8 cellular contexts compared by ENCODE assay signal in the genomic region with DNA sequence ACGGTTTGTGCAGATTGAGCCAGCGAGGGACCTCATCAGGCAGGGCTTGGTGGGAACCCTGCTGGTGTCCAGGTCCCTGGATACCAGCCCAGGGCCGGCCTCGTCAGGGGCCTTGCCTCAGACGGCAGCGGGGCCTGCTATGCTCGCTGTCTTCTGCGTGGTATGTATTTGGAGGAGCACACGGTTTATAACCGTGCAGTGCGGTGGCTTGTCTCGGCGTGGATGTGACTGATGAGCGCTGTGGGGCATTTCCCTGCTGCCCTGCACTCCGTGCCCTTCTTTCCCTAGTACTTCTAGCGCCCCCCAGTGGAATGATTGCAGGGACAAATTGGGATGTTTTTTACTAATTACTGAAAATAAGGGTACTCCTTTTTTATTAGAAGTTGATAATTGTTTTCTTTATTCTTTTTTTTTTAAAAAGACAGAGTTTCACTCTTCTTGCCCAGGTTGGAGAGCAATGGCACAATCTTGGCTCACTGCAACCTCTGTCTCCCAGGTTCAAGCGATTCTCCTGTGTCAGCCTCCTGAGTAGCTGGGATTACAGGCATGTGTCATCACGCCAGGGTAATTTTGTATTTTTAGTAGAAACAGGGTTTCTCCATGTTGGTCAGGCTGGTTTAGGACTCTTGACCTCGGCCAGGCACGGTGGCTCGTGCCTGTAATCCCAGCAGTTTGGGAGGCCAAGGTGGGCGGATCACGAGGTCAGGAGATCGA. TPM values are rescaled to one million over a fixed set of nuclear protein-coding genes. Genes with fewer than 3 reads are reported as not detected.
DNase-seq lines count a peak whose midpoint lies in the region; ATAC-seq and TF ChIP-seq lines count a peak whose summit lies in the region.

No MANE protein-coding gene starts in this region.

- peaks cover 18% of the 10 kb centered on the region for H3K36me3 Mint-ChIP-seq in neural crest cell (ENCODE audit: low read depth)

- H3K9me3 ChIP-seq in BLaER1 treated with 17β-estradiol and CSF1 and Interleukin-3, amounts not matched to agents 10 nM and 100 nM (replicated peaks in 1 of 11), result no peaks in the 10 kb centered on the region

- no peak overlapping the region for H3K4me3 ChIP-seq in BLaER1 treated with 17β-estradiol and CSF1 and Interleukin-3, amounts not matched to agents 10 nM and 100 nM
- H3K4me3 ChIP-seq in HL-60 (replicated peaks; ENCODE audit: insufficient read depth, low read length), result no peak overlapping the region

- H3K27ac ChIP-seq in BLaER1 treated with 17β-estradiol and CSF1 and Interleukin-3, amounts not matched to agents 10 nM and 100 nM, result no peak overlapping the region
- H3K27ac ChIP-seq in HL-60 (replicated peaks), result no peak overlapping the region

- H3K27ac Mint-ChIP-seq in neural crest cell (ENCODE audit: unreplicated experiment), result no peak overlapping the region

- peaks cover 0 to 49% (median 12%) of the 10 kb centered on the region in 11 experiments; a peak in 11 of 22 replicates for H4K20me1 ChIP-seq in BLaER1 treated with 17β-estradiol and CSF1 and Interleukin-3, amounts not matched to agents 10 nM and 100 nM

- H3K4me1 ChIP-seq in BLaER1 treated with 17β-estradiol and CSF1 and Interleukin-3, amounts not matched to agents 10 nM and 100 nM, result peaks cover 10 to 28% (median 19%) of the 10 kb centered on the region in 10 experiments

- H3K4me2 ChIP-seq in BLaER1 treated with 17β-estradiol and CSF1 and Interleukin-3, amounts not matched to agents 10 nM and 100 nM, result peak overlapping the region; percentile 27 to 58 (median 36); a peak in 14 of 22 replicates

- H3K9ac ChIP-seq in BLaER1 treated with 17β-estradiol and CSF1 and Interleukin-3, amounts not matched to agents 10 nM and 100 nM, result peak overlapping the region in 1 of 11 experiments; percentile 36; a peak in 1 of 22 replicates

- no peaks in the 10 kb centered on the region for H3K27me3 Mint-ChIP-seq in neural crest cell (ENCODE audit: low read depth)

- peak in 1 of 2 experiments; percentile 68 for DNase-seq in HL-60 (ENCODE audit: low read depth in 1 of 2, low spot score in 1 of 2)
- peak; percentile 40 for DNase-seq in UCSD-AML1 (lab: John Stamatoyannopoulos, UW; ENCODE audit: unreplicated experiment)
- peak; percentile 63 to 77 for DNase-seq in erythroblast (lab: John Stamatoyannopoulos, UW)
- DNase-seq in neural crest cell (ENCODE audit: low read depth, low spot score), result peak; percentile 62
- DNase-seq in GM19240 (ENCODE audit: insufficient read length, low spot score), result no peak

- H3K27me3 ChIP-seq in BLaER1 treated with 17β-estradiol and CSF1 and Interleukin-3, amounts not matched to agents 10 nM and 100 nM, result no peaks in the 10 kb centered on the region
- H3K27me3 ChIP-seq in HL-60 (ENCODE audit: insufficient read depth, poor library complexity, severe bottlenecking), result no peaks in the 10 kb centered on the region

- TF ChIP-seq POLR2A in erythroblast (IDR thresholded peaks at IDR 0.05; ENCODE audit: low read length), result no peak

- H3K4me3 Mint-ChIP-seq in neural crest cell, result no peak overlapping the region

- no peaks in the 10 kb centered on the region for H3K4me1 Mint-ChIP-seq in neural crest cell

- H3K36me3 ChIP-seq in BLaER1 treated with 17β-estradiol and CSF1 and Interleukin-3, amounts not matched to agents 10 nM and 100 nM, result peaks cover 47 to 95% (median 91%) of the 10 kb centered on the region in 11 experiments

- ATAC-seq in HG03439 (IDR thresholded peaks at IDR 0.05; ENCODE audit: unreplicated experiment) (no peak), HG02970 (IDR thresholded peaks at IDR 0.05; ENCODE audit: low FRiP score, unreplicated experiment) (no peak)

- TF ChIP-seq CTCF in HL-60 (IDR thresholded peaks at IDR 0.05; ENCODE audit: insufficient read depth, low read length), result peak; percentile 50
- TF ChIP-seq CTCF in neural crest cell (conservative IDR thresholded peaks at IDR 0.05), result peak; percentile 76

- no peaks in the 10 kb centered on the region for H3K9me3 Mint-ChIP-seq in neural crest cell

RNA-seq across cellular contexts. Expression of gene TBCD, which starts 15.3 kb away (rescaled TPM):
- 155 and 166 TPM in 2 replicates for total RNA-seq in neural crest cell

RNA-seq across cellular contexts. Expression of gene FN3K, which starts 31.8 kb away (rescaled TPM):
- total RNA-seq in neural crest cell, result 21.7 and 23.8 TPM in 2 replicates

RNA-seq across cellular contexts. Expression of gene FN3KRP, which starts 50.7 kb away (rescaled TPM):
- 44.1 and 44.4 TPM in 2 replicates for total RNA-seq in neural crest cell
